ENCODE assay signal across 9 cellular contexts in genomic region chr17:1058423-1059130, GRCh38.
DNase-seq lines count a peak whose midpoint lies in the region; ATAC-seq and TF ChIP-seq lines count a peak whose summit lies in the region.
"Had no signal": no experiment of that assay in that cellular context is flagged by ENCODE, and none has a peak within 500 bp of the region (broad histone marks: within the 10 kb centered on the region; RNA-seq: fewer than 3 reads in every experiment).

No MANE protein-coding gene starts in this region.

- H3F3A ChIP-seq in OCI-LY1 (ENCODE audit: insufficient read depth, low read length) = no peaks in the 10 kb centered on the region

- intact Hi-C loops in activated T-helper 1 cell treated with anti-CD3 and anti-CD28 coated beads, Interleukin-12 subunit alpha, Interleukin-12 subunit beta, Interleukin-2, Interleukin-4 antibody, amounts not matched to agents 30 ng/mL and 10 ng/mL and 1 ng/mL, durations not matched to agents 14 hours and 24 hours and 36 hours (cut with micrococcal nuclease) = no loop called here
- intact Hi-C loops in left ventricle myocardium inferior (cut with micrococcal nuclease) = no loop called here

- no peak overlapping the region for H3K9ac ChIP-seq in OCI-LY1 (ENCODE audit: low read length)
- H3K9ac ChIP-seq: BLaER1 had no signal

- TF ChIP-seq CTCF in OCI-LY1 (IDR thresholded peaks at IDR 0.05; ENCODE audit: low read length) = peak; percentile 37; the same call in 1 of the 2 replicates
- peak; percentile 74 for TF ChIP-seq CTCF in left ventricle myocardium inferior (IDR thresholded peaks at IDR 0.05; ENCODE audit: borderline replicate concordance)

- no peak overlapping the region for H3K4me2 ChIP-seq in OCI-LY1 (ENCODE audit: low read length)
- H3K4me2 ChIP-seq: BLaER1 had no signal

- ATAC-seq in HG02588 (IDR thresholded peaks at IDR 0.05; ENCODE audit: unreplicated experiment) = no peak
- no peak for ATAC-seq in HG02610 (IDR thresholded peaks at IDR 0.05; ENCODE audit: unreplicated experiment)

- no peaks in the 10 kb centered on the region for H3K79me2 ChIP-seq in OCI-LY1 (ENCODE audit: insufficient read depth, low read length)

- H2AFZ ChIP-seq in OCI-LY1 (ENCODE audit: low read length) = no peak overlapping the region

- H4K20me1 ChIP-seq in OCI-LY1 (ENCODE audit: insufficient read depth, low read length) = no peaks in the 10 kb centered on the region

- H3K4me1 Mint-ChIP-seq in activated T-helper 1 cell treated with anti-CD3 and anti-CD28 coated beads, Interleukin-12 subunit alpha, Interleukin-12 subunit beta, Interleukin-2, Interleukin-4 antibody, amounts not matched to agents 30 ng/mL and 10 ng/mL and 1 ng/mL, durations not matched to agents 14 hours and 24 hours and 36 hours (ENCODE audit: low read depth) = no peaks in the 10 kb centered on the region

- H3K36me3 ChIP-seq in OCI-LY1 (ENCODE audit: insufficient read depth, low read length) = peaks cover 42% of the 10 kb centered on the region
- H3K36me3 ChIP-seq in left ventricle myocardium inferior = peaks cover 81% of the 10 kb centered on the region

- no peaks in the 10 kb centered on the region for H3K9me3 Mint-ChIP-seq in activated T-helper 1 cell treated with anti-CD3 and anti-CD28 coated beads, Interleukin-12 subunit alpha, Interleukin-12 subunit beta, Interleukin-2, Interleukin-4 antibody, amounts not matched to agents 30 ng/mL and 10 ng/mL and 1 ng/mL, durations not matched to agents 14 hours and 24 hours and 36 hours

- peak; percentile 17 to 52 (median 27) for DNase-seq in NCI-H1417 (lab: John Stamatoyannopoulos, UW)
- DNase-seq in NCI-H1417 treated with DMSO at 0.1 percent for 48 hours (lab: John Stamatoyannopoulos, UW) = no peak
- peak; percentile 38 for DNase-seq in activated T-helper 1 cell treated with anti-CD3 and anti-CD28 coated beads, Interleukin-12 subunit alpha, Interleukin-12 subunit beta, Interleukin-2, Interleukin-4 antibody, amounts not matched to agents 30 ng/mL and 10 ng/mL and 1 ng/mL, durations not matched to agents 14 hours and 24 hours and 36 hours (ENCODE audit: low spot score)
- peak; percentile 55 for DNase-seq in left ventricle myocardium inferior
- peak; percentile 21 to 49 (median 38) for DNase-seq in stimulated activated CD4-positive, alpha-beta T cell treated with anti-CD3 and anti-CD28 coated beads, TNF-alpha, amount 100 ng/mL, for 48 hours (ENCODE audit: low read depth in 3 of 3)

- H3K4me3 Mint-ChIP-seq in activated T-helper 1 cell treated with anti-CD3 and anti-CD28 coated beads, Interleukin-12 subunit alpha, Interleukin-12 subunit beta, Interleukin-2, Interleukin-4 antibody, amounts not matched to agents 30 ng/mL and 10 ng/mL and 1 ng/mL, durations not matched to agents 14 hours and 24 hours and 36 hours = no peak overlapping the region

- H3K27me3 Mint-ChIP-seq in activated T-helper 1 cell treated with anti-CD3 and anti-CD28 coated beads, Interleukin-12 subunit alpha, Interleukin-12 subunit beta, Interleukin-2, Interleukin-4 antibody, amounts not matched to agents 30 ng/mL and 10 ng/mL and 1 ng/mL, durations not matched to agents 14 hours and 24 hours and 36 hours (ENCODE audit: insufficient read depth) = no peaks in the 10 kb centered on the region

- no peak overlapping the region for H3K27ac Mint-ChIP-seq in activated T-helper 1 cell treated with anti-CD3 and anti-CD28 coated beads, Interleukin-12 subunit alpha, Interleukin-12 subunit beta, Interleukin-2, Interleukin-4 antibody, amounts not matched to agents 30 ng/mL and 10 ng/mL and 1 ng/mL, durations not matched to agents 14 hours and 24 hours and 36 hours

- H3K27me3 ChIP-seq in OCI-LY1 (ENCODE audit: insufficient read depth, low read length) (no peaks in the 10 kb centered on the region), left ventricle myocardium inferior (ENCODE audit: low read depth) (no peaks in the 10 kb centered on the region)
- H3K27me3 ChIP-seq: BLaER1 had no signal

- H3K9me3 ChIP-seq in OCI-LY1 (ENCODE audit: low read length) (no peaks in the 10 kb centered on the region), left ventricle myocardium inferior (replicated peaks) (no peaks in the 10 kb centered on the region)
- H3K9me3 ChIP-seq: BLaER1 had no signal

- H3K9me2 ChIP-seq in OCI-LY1 (ENCODE audit: low read depth, low read length) = no peaks in the 10 kb centered on the region

- no peak overlapping the region for H3K27ac ChIP-seq in OCI-LY1 (ENCODE audit: low read depth, low read length, poor library complexity, severe bottlenecking)
- H3K27ac ChIP-seq in left ventricle myocardium inferior (replicated peaks) = no peak overlapping the region
- H3K27ac ChIP-seq: BLaER1 had no signal

- H3K4me1 ChIP-seq in OCI-LY1 (ENCODE audit: insufficient read depth, low read length, severe bottlenecking) (no peaks in the 10 kb centered on the region), left ventricle myocardium inferior (peaks cover 24% of the 10 kb centered on the region)

- peaks cover 31% of the 10 kb centered on the region for H3K36me3 Mint-ChIP-seq in activated T-helper 1 cell treated with anti-CD3 and anti-CD28 coated beads, Interleukin-12 subunit alpha, Interleukin-12 subunit beta, Interleukin-2, Interleukin-4 antibody, amounts not matched to agents 30 ng/mL and 10 ng/mL and 1 ng/mL, durations not matched to agents 14 hours and 24 hours and 36 hours (ENCODE audit: low read depth)

- H3K4me3 ChIP-seq in OCI-LY1 (ENCODE audit: low read depth, low read length, poor library complexity, severe bottlenecking) = no peak overlapping the region
- H3K4me3 ChIP-seq in left ventricle myocardium inferior = no peak overlapping the region
- H3K4me3 ChIP-seq: BLaER1 had no signal
